Comparison of ENCODE assay signal across 9 cellular contexts in genomic region chr11:48006301-48006992, GRCh38. TPM values are rescaled to one million over a fixed set of nuclear protein-coding genes. Genes with fewer than 3 reads are reported as not detected.
DNase-seq lines count a peak whose midpoint lies in the region; ATAC-seq, FAIRE-seq and TF ChIP-seq lines count a peak whose summit lies in the region.
"Had no signal": no experiment of that assay in that cellular context is flagged by ENCODE, and none has a peak within 500 bp of the region (broad histone marks: within the 10 kb centered on the region; RNA-seq: fewer than 3 reads in every experiment).

No MANE protein-coding gene starts in this region.

- ATAC-seq in HG03378 (IDR thresholded peaks at IDR 0.05; ENCODE audit: unreplicated experiment) (peak; percentile 84), foreskin keratinocyte (peak; percentile 80), thoracic aorta (ENCODE audit: insufficient number of reproducible peaks, low FRiP score, low read depth) (peak; percentile 75)
- peak; percentile 8 for ATAC-seq in activated CD8-positive, alpha-beta T cell treated with anti-CD3 and anti-CD28 coated beads, Interleukin-2, amount 10 ng/mL, durations not matched to agents 7 days and 5 days

- no peaks in the 10 kb centered on the region for H3K27me3 Mint-ChIP-seq in activated CD8-positive, alpha-beta T cell treated with anti-CD3 and anti-CD28 coated beads, Interleukin-2, amount 10 ng/mL, durations not matched to agents 7 days and 5 days (ENCODE audit: low read depth)

- H3K27ac Mint-ChIP-seq in activated CD8-positive, alpha-beta T cell treated with anti-CD3 and anti-CD28 coated beads, Interleukin-2, amount 10 ng/mL, durations not matched to agents 7 days and 5 days = peak overlapping the region; percentile 95

- POLR2A ChIA-PET in activated CD8-positive, alpha-beta T cell treated with anti-CD3 and anti-CD28 coated beads, Interleukin-2, amount 10 ng/mL, durations not matched to agents 7 days and 5 days (lab: Charles Lee) = interaction anchor here (0.7 to 2.4 kb wide), 9 partner anchors 7 to 72 kb away, joined by 3 to 30 read pairs (median 4); partner anchors contain the start of gene PTPRJ

- H3K9me3 Mint-ChIP-seq in activated CD8-positive, alpha-beta T cell treated with anti-CD3 and anti-CD28 coated beads, Interleukin-2, amount 10 ng/mL, durations not matched to agents 7 days and 5 days (ENCODE audit: insufficient read depth) = no peaks in the 10 kb centered on the region

- DNase-seq in AG09309 (ENCODE audit: low read depth) (peak; percentile 35), GM19239 (ENCODE audit: insufficient read length, low spot score) (no peak), foreskin keratinocyte (peak in 1 of 2 donors; percentile 54), thoracic aorta (ENCODE audit: low spot score) (no peak), mucosa of gallbladder (ENCODE audit: low spot score) (no peak), T-helper 9 cell (no peak)
- DNase-seq in activated CD8-positive, alpha-beta T cell treated with anti-CD3 and anti-CD28 coated beads, Interleukin-2, amount 10 ng/mL, durations not matched to agents 7 days and 5 days = peak; percentile 54

- no peaks in the 10 kb centered on the region for H3K27me3 ChIP-seq in foreskin keratinocyte
- H3K27me3 ChIP-seq in thoracic aorta (replicated peaks; ENCODE audit: insufficient read depth) = no peaks in the 10 kb centered on the region

- TF ChIP-seq CTCF in AG09309 (IDR thresholded peaks at IDR 0.05; ENCODE audit: control insufficient read depth, insufficient read depth, low read depth, low read length, missing control alignments) = no peak
- TF ChIP-seq CTCF in foreskin keratinocyte (conservative IDR thresholded peaks at IDR 0.05) = no peak
- no peak for TF ChIP-seq CTCF in thoracic aorta (IDR thresholded peaks at IDR 0.05)

- H3K4me1 Mint-ChIP-seq in activated CD8-positive, alpha-beta T cell treated with anti-CD3 and anti-CD28 coated beads, Interleukin-2, amount 10 ng/mL, durations not matched to agents 7 days and 5 days (ENCODE audit: low read depth) = peaks cover 79% of the 10 kb centered on the region

- H3K36me3 Mint-ChIP-seq in activated CD8-positive, alpha-beta T cell treated with anti-CD3 and anti-CD28 coated beads, Interleukin-2, amount 10 ng/mL, durations not matched to agents 7 days and 5 days (ENCODE audit: low read depth) = peaks cover 25% of the 10 kb centered on the region

- H3K4me3 ChIP-seq in AG09309 (ENCODE audit: control insufficient read depth, low read depth, low read length) (no peak overlapping the region), thoracic aorta (no peak overlapping the region)

- FAIRE-seq in GM19239 (lab: Jason Lieb, UNC) = peak; percentile 65
- FAIRE-seq: colon had no signal

- H3K4me3 Mint-ChIP-seq in activated CD8-positive, alpha-beta T cell treated with anti-CD3 and anti-CD28 coated beads, Interleukin-2, amount 10 ng/mL, durations not matched to agents 7 days and 5 days = peak overlapping the region; percentile 54

- H3K4me1 ChIP-seq in foreskin keratinocyte (peaks cover 7% of the 10 kb centered on the region), thoracic aorta (ENCODE audit: control insufficient read depth in 1 of 2, low read depth in 2 of 2) (peaks cover 25 to 51% of the 10 kb centered on the region in 2 donors)

- H3K27ac ChIP-seq in foreskin keratinocyte = peak overlapping the region; percentile 35
- peak overlapping the region; percentile 72 to 77 for H3K27ac ChIP-seq in thoracic aorta

- H3K36me3 ChIP-seq in thoracic aorta = no peaks in the 10 kb centered on the region

- CTCF ChIA-PET in activated CD8-positive, alpha-beta T cell treated with anti-CD3 and anti-CD28 coated beads, Interleukin-2, amount 10 ng/mL, durations not matched to agents 7 days and 5 days (lab: Charles Lee) = interaction anchor here (0.7 to 2.6 kb wide), 12 partner anchors 11 to 106 kb away, joined by 3 to 16 read pairs (median 3); no protein-coding TSS in a partner anchor

- H3K9me3 ChIP-seq in thoracic aorta = no peaks in the 10 kb centered on the region

RNA-seq across cellular contexts. Expression of gene PTPRJ, which starts 26.1 kb away (rescaled TPM):
- 10 to 100 TPM; 56.5 to 62.9 TPM for total RNA-seq in activated CD8-positive, alpha-beta T cell treated with anti-CD3 and anti-CD28 coated beads, Interleukin-2, amount 10 ng/mL, durations not matched to agents 7 days and 5 days
- 0.92 and 2.0 TPM in 2 replicates for total RNA-seq in foreskin keratinocyte
- 0.65 and 0.69 TPM in 2 replicates for polyA plus RNA-seq in foreskin keratinocyte
- 10 to 100 TPM; 20.4 to 20.9 TPM for total RNA-seq in thoracic aorta
- 53.4 TPM for total RNA-seq in mucosa of gallbladder

Comparison
In these comparisons a context has a peak if more than half of its experiments do, and no peak if none do; other contexts are left out.
1. DNase-seq: peak in AG09309 (single experiment) and activated CD8-positive, alpha-beta T cell treated with anti-CD3 and anti-CD28 coated beads, Interleukin-2, amount 10 ng/mL, durations not matched to agents 7 days and 5 days (single experiment); none in GM19239 (single experiment), thoracic aorta (single experiment), mucosa of gallbladder (single experiment) and T-helper 9 cell (single experiment).
2. ATAC-seq: peak in every context shown above with its lines; median percentile 84 in HG03378; 80 in foreskin keratinocyte; 75 in thoracic aorta; 8 in activated CD8-positive, alpha-beta T cell treated with anti-CD3 and anti-CD28 coated beads, Interleukin-2, amount 10 ng/mL, durations not matched to agents 7 days and 5 days.